ENCODE assay signal across 2 cellular contexts in genomic region chr3:170909129-170909903, GRCh38.
TF ChIP-seq lines count a peak whose summit lies in the region.

No MANE protein-coding gene starts in this region.

TF ChIP-seq in H1, 55 proteins besides CTCF, POLR2A, EP300 and RAD21:
- TF ChIP-seq EZH2 (IDR thresholded peaks at IDR 0.05; ENCODE audit: low read depth, low read length, severe bottlenecking) (no peak), MAFK (IDR thresholded peaks at IDR 0.05; ENCODE audit: low read depth, low read length) (peak; percentile 35; the same call in 1 of the 2 replicates), RNF2 (IDR thresholded peaks at IDR 0.05; ENCODE audit: borderline replicate concordance, low read depth, low read length, missing control alignments, poor library complexity, severe bottlenecking) (peak; percentile 44)

TF ChIP-seq in neural cell, 6 proteins besides CTCF, POLR2A, EP300 and RAD21:
- TF ChIP-seq POLR2AphosphoS5 (IDR thresholded peaks at IDR 0.05) (no peak), SMC3 (conservative IDR thresholded peaks at IDR 0.05; ENCODE audit: poor library complexity) (no peak), TAF1 (IDR thresholded peaks at IDR 0.05; ENCODE audit: low read depth) (no peak), MXI1 (conservative IDR thresholded peaks at IDR 0.05; ENCODE audit: poor library complexity, severe bottlenecking) (no peak), REST (IDR thresholded peaks at IDR 0.05; ENCODE audit: borderline replicate concordance) (no peak), EZH2 (IDR thresholded peaks at IDR 0.05; ENCODE audit: borderline replicate concordance, insufficient read depth, low read length, poor library complexity, severe bottlenecking) (no peak)
